11 cellular contexts compared by ENCODE assay signal in the genomic region with DNA sequence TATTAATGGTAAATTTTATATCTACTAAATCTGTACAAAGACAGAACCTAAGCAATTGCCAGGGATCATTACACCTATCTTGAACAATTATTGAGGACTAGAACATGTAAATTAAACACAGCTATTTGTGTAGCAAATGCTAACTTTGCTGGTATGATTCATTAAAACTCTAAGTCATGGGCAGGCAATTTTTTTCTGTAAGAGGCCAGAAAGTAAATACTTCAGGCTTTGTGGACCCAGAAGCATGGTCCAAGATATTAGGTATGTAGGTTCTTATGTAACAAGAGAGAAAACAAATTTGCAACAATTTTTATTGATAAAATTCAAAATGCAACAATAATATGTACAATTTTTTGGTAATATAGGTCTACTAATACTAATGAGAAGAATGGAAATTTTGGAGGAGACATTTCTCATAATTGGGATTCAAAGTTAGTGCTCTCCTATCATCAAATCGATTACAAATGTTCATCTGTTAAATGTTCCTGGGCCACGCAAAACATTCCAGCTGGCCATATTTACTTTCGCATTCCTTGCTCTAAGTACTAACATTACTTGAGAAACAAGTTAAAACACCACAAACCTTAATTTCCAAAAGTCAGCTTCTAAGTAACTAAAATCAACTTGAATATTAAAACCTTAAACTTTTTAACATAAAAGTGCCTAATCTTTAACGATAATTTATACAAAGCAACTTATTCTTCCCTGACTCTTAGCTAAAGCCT. TPM values are rescaled to one million over a fixed set of nuclear protein-coding genes. Genes with fewer than 3 reads are reported as not detected.
DNase-seq lines count a peak whose midpoint lies in the region; ATAC-seq and TF ChIP-seq lines count a peak whose summit lies in the region.
"Had no signal": no experiment of that assay in that cellular context is flagged by ENCODE, and none has a peak within 500 bp of the region (broad histone marks: within the 10 kb centered on the region; RNA-seq: fewer than 3 reads in every experiment).

No MANE protein-coding gene starts in this region.

- H3K4me1 ChIP-seq in smooth muscle cell (ENCODE audit: low read depth), result peaks cover 61% of the 10 kb centered on the region
- no peaks in the 10 kb centered on the region; the same call in 1 of the 2 replicates for H3K4me1 ChIP-seq in SJCRH30

- H3K4me2 ChIP-seq in smooth muscle cell, result peak overlapping the region; percentile 93

- no peaks in the 10 kb centered on the region for H3K9me3 Mint-ChIP-seq in activated T-cell treated with anti-CD3 and anti-CD28 coated beads, Interleukin-2, amount 50 U/mL, for 72 hours
- H3K9me3 Mint-ChIP-seq in activated T-helper 1 cell treated with anti-CD3 and anti-CD28 coated beads, Interleukin-12 subunit alpha, Interleukin-12 subunit beta, Interleukin-2, Interleukin-4 antibody, amounts not matched to agents 30 ng/mL and 10 ng/mL and 1 ng/mL, durations not matched to agents 14 hours and 24 hours and 36 hours, result peaks cover 3% of the 10 kb centered on the region
- peaks cover 1% of the 10 kb centered on the region for H3K9me3 Mint-ChIP-seq in glutamatergic neuron (ENCODE audit: unreplicated experiment)
- H3K9me3 Mint-ChIP-seq: activated CD8-positive, alpha-beta T cell treated with anti-CD3 and anti-CD28 coated beads for 36 hours had no signal

- peak overlapping the region; percentile 93 for H3K9ac ChIP-seq in smooth muscle cell (ENCODE audit: low read depth)

- H3K36me3 ChIP-seq in smooth muscle cell (ENCODE audit: low read depth) (no peaks in the 10 kb centered on the region), SJCRH30 (peaks cover 2% of the 10 kb centered on the region; the same call in 1 of the 2 replicates)

- H3K9me3 ChIP-seq in smooth muscle cell (replicated peaks; ENCODE audit: low read depth), result no peaks in the 10 kb centered on the region
- 0 out of 2 replicates have a peak, but pooled peaks cover 3% of the 10 kb centered on the region for H3K9me3 ChIP-seq in SJCRH30 (replicated peaks)
- H3K9me3 ChIP-seq: body of pancreas had no signal

- H2AFZ ChIP-seq in smooth muscle cell (ENCODE audit: low read depth), result no peak overlapping the region

- intact Hi-C loops in activated T-helper 1 cell treated with anti-CD3 and anti-CD28 coated beads, Interleukin-12 subunit alpha, Interleukin-12 subunit beta, Interleukin-2, Interleukin-4 antibody, amounts not matched to agents 30 ng/mL and 10 ng/mL and 1 ng/mL, durations not matched to agents 14 hours and 24 hours and 36 hours (cut with micrococcal nuclease), result no loop called here

- H4K20me1 ChIP-seq in smooth muscle cell (ENCODE audit: low read depth), result peaks cover 57% of the 10 kb centered on the region

- H3F3A ChIP-seq in smooth muscle cell (ENCODE audit: low read depth), result peaks cover 8% of the 10 kb centered on the region

- TF ChIP-seq CTCF in glutamatergic neuron (IDR thresholded peaks at IDR 0.05; ENCODE audit: partially characterized antibody, unreplicated experiment), result no peak
- TF ChIP-seq CTCF in smooth muscle cell (IDR thresholded peaks at IDR 0.05; ENCODE audit: borderline replicate concordance, insufficient read depth, poor library complexity, severe bottlenecking), result no peak

- peak overlapping the region; percentile 9 for H3K27ac Mint-ChIP-seq in activated T-cell treated with anti-CD3 and anti-CD28 coated beads, Interleukin-2, amount 50 U/mL, for 72 hours
- no peak overlapping the region for H3K27ac Mint-ChIP-seq in activated T-helper 1 cell treated with anti-CD3 and anti-CD28 coated beads, Interleukin-12 subunit alpha, Interleukin-12 subunit beta, Interleukin-2, Interleukin-4 antibody, amounts not matched to agents 30 ng/mL and 10 ng/mL and 1 ng/mL, durations not matched to agents 14 hours and 24 hours and 36 hours
- peak overlapping the region; percentile 64 for H3K27ac Mint-ChIP-seq in glutamatergic neuron (ENCODE audit: unreplicated experiment)
- H3K27ac Mint-ChIP-seq: activated CD8-positive, alpha-beta T cell treated with anti-CD3 and anti-CD28 coated beads for 36 hours had no signal

- H3K27me3 ChIP-seq in smooth muscle cell (ENCODE audit: low read depth) (no peaks in the 10 kb centered on the region), SJCRH30 (no peaks in the 10 kb centered on the region)
- H3K27me3 ChIP-seq: body of pancreas had no signal

- H3K79me2 ChIP-seq in smooth muscle cell (ENCODE audit: low read depth), result peaks cover 97% of the 10 kb centered on the region

- peaks cover 6 to 7% of the 10 kb centered on the region in 2 donors for H3K36me3 Mint-ChIP-seq in activated T-cell treated with anti-CD3 and anti-CD28 coated beads, Interleukin-2, amount 50 U/mL, for 72 hours (ENCODE audit: insufficient read depth in 2 of 2)
- peaks cover 28% of the 10 kb centered on the region for H3K36me3 Mint-ChIP-seq in activated T-helper 1 cell treated with anti-CD3 and anti-CD28 coated beads, Interleukin-12 subunit alpha, Interleukin-12 subunit beta, Interleukin-2, Interleukin-4 antibody, amounts not matched to agents 30 ng/mL and 10 ng/mL and 1 ng/mL, durations not matched to agents 14 hours and 24 hours and 36 hours (ENCODE audit: low read depth)
- H3K36me3 Mint-ChIP-seq in glutamatergic neuron (ENCODE audit: unreplicated experiment), result no peaks in the 10 kb centered on the region

- H3K27ac ChIP-seq in smooth muscle cell (ENCODE audit: low read depth) (peak overlapping the region; percentile 83), SJCRH30 (no peak overlapping the region)

- 76% methylated on average over 4 of the region's 4 CpGs for WGBS in smooth muscle cell (ENCODE audit: low lambda C conversion rate)

- H3K4me1 Mint-ChIP-seq in activated T-cell treated with anti-CD3 and anti-CD28 coated beads, Interleukin-2, amount 50 U/mL, for 72 hours (ENCODE audit: low read depth), result peaks cover 64% of the 10 kb centered on the region
- H3K4me1 Mint-ChIP-seq in activated T-helper 1 cell treated with anti-CD3 and anti-CD28 coated beads, Interleukin-12 subunit alpha, Interleukin-12 subunit beta, Interleukin-2, Interleukin-4 antibody, amounts not matched to agents 30 ng/mL and 10 ng/mL and 1 ng/mL, durations not matched to agents 14 hours and 24 hours and 36 hours (ENCODE audit: low read depth), result peaks cover 53% of the 10 kb centered on the region
- H3K4me1 Mint-ChIP-seq in glutamatergic neuron (ENCODE audit: low read depth, unreplicated experiment), result peaks cover 34% of the 10 kb centered on the region

- H3K27me3 Mint-ChIP-seq in activated T-cell treated with anti-CD3 and anti-CD28 coated beads, Interleukin-2, amount 50 U/mL, for 72 hours (ENCODE audit: low read depth), result no peaks in the 10 kb centered on the region
- H3K27me3 Mint-ChIP-seq in activated T-helper 1 cell treated with anti-CD3 and anti-CD28 coated beads, Interleukin-12 subunit alpha, Interleukin-12 subunit beta, Interleukin-2, Interleukin-4 antibody, amounts not matched to agents 30 ng/mL and 10 ng/mL and 1 ng/mL, durations not matched to agents 14 hours and 24 hours and 36 hours (ENCODE audit: insufficient read depth), result no peaks in the 10 kb centered on the region
- no peaks in the 10 kb centered on the region for H3K27me3 Mint-ChIP-seq in glutamatergic neuron (ENCODE audit: unreplicated experiment)
- H3K27me3 Mint-ChIP-seq: activated CD8-positive, alpha-beta T cell treated with anti-CD3 and anti-CD28 coated beads for 36 hours had no signal

- no peak for DNase-seq in activated T-cell treated with anti-CD3 and anti-CD28 coated beads, Interleukin-2, amount 50 U/mL, for 72 hours
- no peak for DNase-seq in activated T-cell treated with anti-CD3 and anti-CD28 coated beads, Interleukin-2, amount 50 U/mL, for 1 hour
- no peak for DNase-seq in activated T-helper 1 cell treated with anti-CD3 and anti-CD28 coated beads, Interleukin-12 subunit alpha, Interleukin-12 subunit beta, Interleukin-2, Interleukin-4 antibody, amounts not matched to agents 30 ng/mL and 10 ng/mL and 1 ng/mL, durations not matched to agents 14 hours and 24 hours and 36 hours (ENCODE audit: low spot score)
- DNase-seq in glutamatergic neuron (no peak), smooth muscle cell (lab: John Stamatoyannopoulos, UW; ENCODE audit: unreplicated experiment) (no peak), midbrain (lab: John Stamatoyannopoulos, UW) (no peak), SIG-M5 (lab: John Stamatoyannopoulos, UW) (no peak), SJCRH30 (no peak)
- DNase-seq: activated CD8-positive, alpha-beta T cell treated with anti-CD3 and anti-CD28 coated beads for 36 hours; body of pancreas; stimulated activated CD4-positive, alpha-beta T cell treated with anti-CD3 and anti-CD28 coated beads, Interleukin-4, amount 100 ng/mL, for 24 hours had no signal

- no peak for ATAC-seq in activated T-cell treated with anti-CD3 and anti-CD28 coated beads, Interleukin-2, amount 50 U/mL, for 72 hours (replicated peaks in 1 of 2)
- ATAC-seq: activated CD8-positive, alpha-beta T cell treated with anti-CD3 and anti-CD28 coated beads for 36 hours; body of pancreas had no signal

- H3K4me3 ChIP-seq in smooth muscle cell (peak overlapping the region; percentile 90), SJCRH30 (no peak overlapping the region)
- H3K4me3 ChIP-seq: body of pancreas had no signal

- peak overlapping the region; percentile 31 to 64 for H3K4me3 Mint-ChIP-seq in activated T-cell treated with anti-CD3 and anti-CD28 coated beads, Interleukin-2, amount 50 U/mL, for 72 hours
- H3K4me3 Mint-ChIP-seq in activated T-helper 1 cell treated with anti-CD3 and anti-CD28 coated beads, Interleukin-12 subunit alpha, Interleukin-12 subunit beta, Interleukin-2, Interleukin-4 antibody, amounts not matched to agents 30 ng/mL and 10 ng/mL and 1 ng/mL, durations not matched to agents 14 hours and 24 hours and 36 hours, result peak overlapping the region; percentile 37
- peak overlapping the region; percentile 64 for H3K4me3 Mint-ChIP-seq in glutamatergic neuron (ENCODE audit: unreplicated experiment)
- H3K4me3 Mint-ChIP-seq: activated CD8-positive, alpha-beta T cell treated with anti-CD3 and anti-CD28 coated beads for 36 hours had no signal

RNA-seq across cellular contexts. Expression of a gene that starts 4.3 kb away (rescaled TPM):
- 10 to 100 TPM; 56.2 to 63.9 TPM for total RNA-seq in activated T-cell treated with anti-CD3 and anti-CD28 coated beads, Interleukin-2, amount 50 U/mL, for 72 hours
- total RNA-seq in activated T-helper 1 cell treated with anti-CD3 and anti-CD28 coated beads, Interleukin-12 subunit alpha, Interleukin-12 subunit beta, Interleukin-2, Interleukin-4 antibody, amounts not matched to agents 30 ng/mL and 10 ng/mL and 1 ng/mL, durations not matched to agents 14 hours and 24 hours and 36 hours, result 66.6 and 67.2 TPM in 2 replicates
- total RNA-seq in glutamatergic neuron (ENCODE audit: unreplicated experiment) (88.3 TPM), smooth muscle cell (230 and 282 TPM in 2 replicates)
- polyA plus RNA-seq in smooth muscle cell, result 99.3 and 110 TPM in 2 replicates
- 63.1 and 70.3 TPM in 2 replicates for total RNA-seq in SJCRH30 (2014; rRNA removed; shearing (Covaris generic))

RNA-seq across cellular contexts. Expression of a gene that starts 36.7 kb away (rescaled TPM):
- total RNA-seq in activated T-cell treated with anti-CD3 and anti-CD28 coated beads, Interleukin-2, amount 50 U/mL, for 72 hours, result 100 to 1,000 TPM; 311 to 325 TPM
- total RNA-seq in activated T-helper 1 cell treated with anti-CD3 and anti-CD28 coated beads, Interleukin-12 subunit alpha, Interleukin-12 subunit beta, Interleukin-2, Interleukin-4 antibody, amounts not matched to agents 30 ng/mL and 10 ng/mL and 1 ng/mL, durations not matched to agents 14 hours and 24 hours and 36 hours, result 495 and 497 TPM in 2 replicates
- total RNA-seq in glutamatergic neuron (ENCODE audit: unreplicated experiment), result 527 TPM
- 321 and 1,287 TPM in 2 replicates for total RNA-seq in smooth muscle cell
- polyA plus RNA-seq in smooth muscle cell, result 771 and 802 TPM in 2 replicates
- 192 and 254 TPM in 2 replicates for total RNA-seq in SJCRH30 (2014; rRNA removed; shearing (Covaris generic))
